ENCODE assay signal across 1 cellular context in the genomic region with DNA sequence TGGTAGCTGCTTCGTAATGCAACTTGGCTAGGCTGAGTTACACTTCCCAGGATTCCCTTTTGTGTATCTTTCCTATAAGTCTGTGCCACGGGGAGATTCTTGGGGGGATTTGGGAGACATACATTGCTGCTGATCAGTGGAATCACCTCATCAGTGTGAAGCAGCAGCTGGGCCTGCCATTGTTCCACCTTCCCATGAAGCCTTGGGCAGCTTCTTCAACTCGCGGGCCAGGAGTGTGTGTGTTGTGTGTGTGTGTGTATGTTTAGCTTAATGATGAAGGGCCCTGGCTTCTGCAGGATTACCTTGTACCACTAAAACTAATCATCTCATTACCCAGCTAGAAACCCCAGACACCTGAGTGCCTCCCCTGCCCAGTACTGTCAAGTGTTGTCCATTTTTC.
TF ChIP-seq lines count a peak whose summit lies in the region.

No MANE protein-coding gene starts in this region.

TF ChIP-seq in HepG2, 621 proteins besides CTCF, POLR2A, EP300 and RAD21:
- TF ChIP-seq RFX5 (IDR thresholded peaks at IDR 0.05; ENCODE audit: low read depth, low read length): no peak
- TF ChIP-seq SP2 (CRISPR knock-in tag; IDR thresholded peaks at IDR 0.05): no peak
- no peak for TF ChIP-seq ZNF335 (CRISPR knock-in tag; IDR thresholded peaks at IDR 0.05)
- no peak for TF ChIP-seq DNMT1 (CRISPR knock-in tag; IDR thresholded peaks at IDR 0.05)
- TF ChIP-seq, protein P1, sequence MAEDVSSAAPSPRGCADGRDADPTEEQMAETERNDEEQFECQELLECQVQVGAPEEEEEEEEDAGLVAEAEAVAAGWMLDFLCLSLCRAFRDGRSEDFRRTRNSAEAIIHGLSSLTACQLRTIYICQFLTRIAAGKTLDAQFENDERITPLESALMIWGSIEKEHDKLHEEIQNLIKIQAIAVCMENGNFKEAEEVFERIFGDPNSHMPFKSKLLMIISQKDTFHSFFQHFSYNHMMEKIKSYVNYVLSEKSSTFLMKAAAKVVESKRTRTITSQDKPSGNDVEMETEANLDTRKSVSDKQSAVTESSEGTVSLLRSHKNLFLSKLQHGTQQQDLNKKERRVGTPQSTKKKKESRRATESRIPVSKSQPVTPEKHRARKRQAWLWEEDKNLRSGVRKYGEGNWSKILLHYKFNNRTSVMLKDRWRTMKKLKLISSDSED (CRISPR knock-in tag; IDR thresholded peaks at IDR 0.05): no peak
- no peak for TF ChIP-seq ZNF878 (CRISPR knock-in tag; IDR thresholded peaks at IDR 0.05)
- no peak for TF ChIP-seq KAT2B (IDR thresholded peaks at IDR 0.05; ENCODE audit: borderline replicate concordance, low read depth, low read length)
- no peak for TF ChIP-seq MED8 (CRISPR knock-in tag; IDR thresholded peaks at IDR 0.05; ENCODE audit: insufficient replicate concordance)
